ENCODE assay signal across 8 cellular contexts in genomic region chr1:23422313-23422877, GRCh38. TPM values are rescaled to one million over a fixed set of nuclear protein-coding genes. Genes with fewer than 3 reads are reported as not detected.
DNase-seq lines count a peak whose midpoint lies in the region; ATAC-seq and TF ChIP-seq lines count a peak whose summit lies in the region.

No MANE protein-coding gene starts in this region.

- H3K36me3 ChIP-seq in CD4-positive, CD25-positive, alpha-beta regulatory T cell (ENCODE audit: control insufficient read depth, insufficient read depth, low read length), result no peaks in the 10 kb centered on the region
- H3K36me3 ChIP-seq in cardiac muscle cell, result no peaks in the 10 kb centered on the region
- no peaks in the 10 kb centered on the region for H3K36me3 ChIP-seq in smooth muscle cell (ENCODE audit: low read depth)

- H3K27me3 Mint-ChIP-seq in CD4-positive, CD25-positive, alpha-beta regulatory T cell, result peaks cover 32% of the 10 kb centered on the region

- peaks cover 3% of the 10 kb centered on the region for H3F3A ChIP-seq in smooth muscle cell (ENCODE audit: low read depth)

- peaks cover 0 to 40% (median 11%) of the 10 kb centered on the region in 4 donors for H3K4me1 Mint-ChIP-seq in CD4-positive, CD25-positive, alpha-beta regulatory T cell

- H3K27ac ChIP-seq in CD4-positive, CD25-positive, alpha-beta regulatory T cell (ENCODE audit: insufficient read depth, low read length, poor library complexity, severe bottlenecking), result peak overlapping the region; percentile 43
- H3K27ac ChIP-seq in cardiac muscle cell (peak overlapping the region; percentile 95), smooth muscle cell (ENCODE audit: low read depth) (peak overlapping the region; percentile 47)

- no peak overlapping the region for H3K9ac ChIP-seq in smooth muscle cell (ENCODE audit: low read depth)

- peak overlapping the region; percentile 57 to 76 (median 74) for H3K27ac Mint-ChIP-seq in CD4-positive, CD25-positive, alpha-beta regulatory T cell

- H3K4me3 Mint-ChIP-seq in CD4-positive, CD25-positive, alpha-beta regulatory T cell, result peak overlapping the region; percentile 57 to 94 (median 83)

- H3K9me3 Mint-ChIP-seq in CD4-positive, CD25-positive, alpha-beta regulatory T cell, result no peaks in the 10 kb centered on the region

- peaks cover 4% of the 10 kb centered on the region for H3K27me3 ChIP-seq in CD4-positive, CD25-positive, alpha-beta regulatory T cell (ENCODE audit: control insufficient read depth, insufficient read depth, low read length)
- H3K27me3 ChIP-seq in cardiac muscle cell, result no peaks in the 10 kb centered on the region
- H3K27me3 ChIP-seq in smooth muscle cell (ENCODE audit: low read depth), result no peaks in the 10 kb centered on the region

- no peaks in the 10 kb centered on the region for H3K9me3 ChIP-seq in CD4-positive, CD25-positive, alpha-beta regulatory T cell (ENCODE audit: control insufficient read depth in 2 of 2, low read length in 2 of 2)
- H3K9me3 ChIP-seq in cardiac muscle cell (ENCODE audit: low read depth) (no peaks in the 10 kb centered on the region), smooth muscle cell (replicated peaks; ENCODE audit: low read depth) (no peaks in the 10 kb centered on the region)

- H2AFZ ChIP-seq in smooth muscle cell (ENCODE audit: low read depth), result no peak overlapping the region

- peaks cover 33% of the 10 kb centered on the region for H3K4me1 ChIP-seq in CD4-positive, CD25-positive, alpha-beta regulatory T cell (ENCODE audit: control insufficient read depth, insufficient read depth, low read length, poor library complexity, severe bottlenecking)
- H3K4me1 ChIP-seq in cardiac muscle cell (ENCODE audit: low read depth) (peaks cover 48% of the 10 kb centered on the region), smooth muscle cell (ENCODE audit: low read depth) (peaks cover 8% of the 10 kb centered on the region)

- H3K79me2 ChIP-seq in smooth muscle cell (ENCODE audit: low read depth), result no peaks in the 10 kb centered on the region

- peak overlapping the region; percentile 17 for H3K4me3 ChIP-seq in CD4-positive, CD25-positive, alpha-beta regulatory T cell (ENCODE audit: low read depth, low read length)
- H3K4me3 ChIP-seq in cardiac muscle cell, result no peak overlapping the region
- no peak overlapping the region for H3K4me3 ChIP-seq in smooth muscle cell

- DNase-seq in CD4-positive, CD25-positive, alpha-beta regulatory T cell, result peak; percentile 8 to 91 (median 54)
- DNase-seq in OCI-M1 (lab: John Stamatoyannopoulos, UW) (peak; percentile 60), cardiac muscle cell (ENCODE audit: low read depth in 1 of 2, low spot score in 1 of 2) (peak; percentile 15 to 88), smooth muscle cell (lab: John Stamatoyannopoulos, UW; ENCODE audit: unreplicated experiment) (peak; percentile 48), NCI-H1417 treated with DMSO at 0.1 percent for 48 hours (lab: John Stamatoyannopoulos, UW) (no peak)
- peak; percentile 77 for DNase-seq in activated effector memory CD4-positive, alpha-beta T cell treated with anti-CD3 and anti-CD28 coated beads, Interleukin-2, amount 50 U/mL, for 16 hours

- H3K36me3 Mint-ChIP-seq in CD4-positive, CD25-positive, alpha-beta regulatory T cell, result no peaks in the 10 kb centered on the region

- H3K4me2 ChIP-seq in smooth muscle cell, result peak overlapping the region; percentile 97

- TF ChIP-seq CTCF in cardiac muscle cell (IDR thresholded peaks at IDR 0.05; ENCODE audit: low read depth, low read length) (no peak), smooth muscle cell (IDR thresholded peaks at IDR 0.05; ENCODE audit: borderline replicate concordance, insufficient read depth, poor library complexity, severe bottlenecking) (no peak)

- peak; percentile 90 to 91 for ATAC-seq in CD4-positive, CD25-positive, alpha-beta regulatory T cell (ENCODE audit: low read depth in 2 of 2)
- ATAC-seq in GM21528 (IDR thresholded peaks at IDR 0.05; ENCODE audit: low FRiP score, unreplicated experiment) (no peak), GM21619 (IDR thresholded peaks at IDR 0.05; ENCODE audit: unreplicated experiment) (no peak)

- 27% methylated on average over 13 of the region's 13 CpGs for WGBS in smooth muscle cell (ENCODE audit: low lambda C conversion rate)

- no peaks in the 10 kb centered on the region for H4K20me1 ChIP-seq in smooth muscle cell (ENCODE audit: low read depth)

RNA-seq across cellular contexts. Expression of gene TCEA3, which starts 2.2 kb away (rescaled TPM):
- 8.5 TPM for total RNA-seq in CD4-positive, CD25-positive, alpha-beta regulatory T cell
- 10 to 100 TPM in 2 of 4 donors, 1 to 10 TPM in 2; 7.7 to 23.2 (median 12.4) TPM for polyA plus RNA-seq in CD4-positive, CD25-positive, alpha-beta regulatory T cell
- total RNA-seq in cardiac muscle cell, result 150 and 203 TPM in 2 replicates
- 174 and 198 TPM in 2 replicates for polyA plus RNA-seq in cardiac muscle cell
- 8.2 and 11.7 TPM in 2 replicates for total RNA-seq in smooth muscle cell
- 16.1 and 19.2 TPM in 2 replicates for polyA plus RNA-seq in smooth muscle cell

RNA-seq across cellular contexts. Expression of gene ZNF436, which starts 52.8 kb away (rescaled TPM):
- total RNA-seq in CD4-positive, CD25-positive, alpha-beta regulatory T cell, result 4.1 TPM
- polyA plus RNA-seq in CD4-positive, CD25-positive, alpha-beta regulatory T cell, result 1 to 10 TPM; 2.1 to 5.2 (median 2.9) TPM
- total RNA-seq in cardiac muscle cell (46.3 and 52.1 TPM in 2 replicates), smooth muscle cell (12.9 and 19.6 TPM in 2 replicates)
- polyA plus RNA-seq in cardiac muscle cell (25.3 and 32.2 TPM in 2 replicates), smooth muscle cell (7.1 and 11.7 TPM in 2 replicates)

Comparison
In these comparisons a context has a peak if more than half of its experiments do, and no peak if none do; other contexts are left out.
1. ATAC-seq: peak in CD4-positive, CD25-positive, alpha-beta regulatory T cell (2 of 2); none in GM21528 (single experiment) and GM21619 (single experiment).
2. H3K27ac ChIP-seq: peak in every context shown above with its lines; median percentile 95 in cardiac muscle cell; 47 in smooth muscle cell; 43 in CD4-positive, CD25-positive, alpha-beta regulatory T cell.
3. RNA of gene TCEA3, which starts 2.2 kb away (total RNA-seq): 150 to 203 TPM in cardiac muscle cell; 8.5 TPM in CD4-positive, CD25-positive, alpha-beta regulatory T cell (single experiment) and 8.2 to 11.7 TPM in smooth muscle cell; every median in the first group is over 10 times any median in the second.